Comparison of ENCODE assay signal across 1 cellular context in the genomic region with DNA sequence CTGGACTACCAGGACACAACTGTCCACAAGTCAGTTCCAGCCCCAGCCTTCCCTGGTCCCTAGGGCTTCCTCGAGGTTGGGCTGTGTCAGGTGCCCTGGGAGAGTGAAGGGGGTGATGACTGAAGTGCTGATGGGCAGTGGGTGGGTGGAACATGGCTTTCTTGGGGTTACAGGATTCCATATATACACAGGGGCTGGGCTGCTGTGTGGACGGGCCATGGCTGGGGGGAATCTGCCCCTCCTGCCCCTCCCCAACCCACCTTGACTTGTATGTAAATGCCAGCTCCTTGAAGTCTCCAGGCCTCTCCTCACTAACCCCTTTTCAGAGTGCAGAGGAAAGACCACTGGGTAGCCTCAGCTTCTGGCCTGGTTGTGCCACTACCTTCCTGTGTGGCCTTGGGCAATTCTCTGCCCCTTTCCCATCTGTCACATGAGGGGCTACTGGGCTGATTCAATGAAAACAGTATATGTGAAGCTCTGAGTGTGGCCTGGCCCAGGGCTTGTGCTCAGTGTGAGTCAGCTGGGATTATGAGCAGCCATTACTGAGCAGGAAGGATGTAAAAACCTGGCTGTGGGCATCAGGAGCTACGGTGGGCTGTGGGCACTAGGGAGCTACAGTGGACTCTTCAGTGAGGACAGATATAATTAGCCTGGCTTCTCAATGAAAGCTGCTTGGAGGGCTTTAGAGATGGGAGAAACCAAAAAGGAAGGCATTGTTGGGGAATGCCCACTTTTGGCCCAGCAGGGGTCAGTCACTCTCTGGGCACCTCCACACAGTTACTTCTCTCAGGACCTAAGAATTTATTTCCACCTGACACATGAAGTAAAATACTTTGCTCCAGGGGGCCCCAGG.
TF ChIP-seq lines count a peak whose summit lies in the region.

No MANE protein-coding gene starts in this region.

TF ChIP-seq in K562, 482 proteins besides CTCF, POLR2A, EP300 and RAD21:
- TF ChIP-seq KLF1 (tag; IDR thresholded peaks at IDR 0.05) = no peak
- TF ChIP-seq, protein P1, sequence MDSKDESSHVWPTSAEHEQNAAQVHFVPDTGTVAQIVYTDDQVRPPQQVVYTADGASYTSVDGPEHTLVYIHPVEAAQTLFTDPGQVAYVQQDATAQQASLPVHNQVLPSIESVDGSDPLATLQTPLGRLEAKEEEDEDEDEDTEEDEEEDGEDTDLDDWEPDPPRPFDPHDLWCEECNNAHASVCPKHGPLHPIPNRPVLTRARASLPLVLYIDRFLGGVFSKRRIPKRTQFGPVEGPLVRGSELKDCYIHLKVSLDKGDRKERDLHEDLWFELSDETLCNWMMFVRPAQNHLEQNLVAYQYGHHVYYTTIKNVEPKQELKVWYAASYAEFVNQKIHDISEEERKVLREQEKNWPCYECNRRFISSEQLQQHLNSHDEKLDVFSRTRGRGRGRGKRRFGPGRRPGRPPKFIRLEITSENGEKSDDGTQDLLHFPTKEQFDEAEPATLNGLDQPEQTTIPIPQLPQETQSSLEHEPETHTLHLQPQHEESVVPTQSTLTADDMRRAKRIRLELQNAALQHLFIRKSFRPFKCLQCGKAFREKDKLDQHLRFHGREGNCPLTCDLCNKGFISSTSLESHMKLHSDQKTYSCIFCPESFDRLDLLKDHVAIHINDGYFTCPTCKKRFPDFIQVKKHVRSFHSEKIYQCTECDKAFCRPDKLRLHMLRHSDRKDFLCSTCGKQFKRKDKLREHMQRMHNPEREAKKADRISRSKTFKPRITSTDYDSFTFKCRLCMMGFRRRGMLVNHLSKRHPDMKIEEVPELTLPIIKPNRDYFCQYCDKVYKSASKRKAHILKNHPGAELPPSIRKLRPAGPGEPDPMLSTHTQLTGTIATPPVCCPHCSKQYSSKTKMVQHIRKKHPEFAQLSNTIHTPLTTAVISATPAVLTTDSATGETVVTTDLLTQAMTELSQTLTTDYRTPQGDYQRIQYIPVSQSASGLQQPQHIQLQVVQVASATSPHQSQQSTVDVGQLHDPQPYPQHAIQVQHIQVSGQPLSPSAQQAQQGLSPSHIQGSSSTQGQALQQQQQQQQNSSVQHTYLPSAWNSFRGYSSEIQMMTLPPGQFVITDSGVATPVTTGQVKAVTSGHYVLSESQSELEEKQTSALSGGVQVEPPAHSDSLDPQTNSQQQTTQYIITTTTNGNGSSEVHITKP (IDR thresholded peaks at IDR 0.05; ENCODE audit: partially characterized antibody) = peak; percentile 30
